ENCODE assay signal across 8 cellular contexts in the genomic region with DNA sequence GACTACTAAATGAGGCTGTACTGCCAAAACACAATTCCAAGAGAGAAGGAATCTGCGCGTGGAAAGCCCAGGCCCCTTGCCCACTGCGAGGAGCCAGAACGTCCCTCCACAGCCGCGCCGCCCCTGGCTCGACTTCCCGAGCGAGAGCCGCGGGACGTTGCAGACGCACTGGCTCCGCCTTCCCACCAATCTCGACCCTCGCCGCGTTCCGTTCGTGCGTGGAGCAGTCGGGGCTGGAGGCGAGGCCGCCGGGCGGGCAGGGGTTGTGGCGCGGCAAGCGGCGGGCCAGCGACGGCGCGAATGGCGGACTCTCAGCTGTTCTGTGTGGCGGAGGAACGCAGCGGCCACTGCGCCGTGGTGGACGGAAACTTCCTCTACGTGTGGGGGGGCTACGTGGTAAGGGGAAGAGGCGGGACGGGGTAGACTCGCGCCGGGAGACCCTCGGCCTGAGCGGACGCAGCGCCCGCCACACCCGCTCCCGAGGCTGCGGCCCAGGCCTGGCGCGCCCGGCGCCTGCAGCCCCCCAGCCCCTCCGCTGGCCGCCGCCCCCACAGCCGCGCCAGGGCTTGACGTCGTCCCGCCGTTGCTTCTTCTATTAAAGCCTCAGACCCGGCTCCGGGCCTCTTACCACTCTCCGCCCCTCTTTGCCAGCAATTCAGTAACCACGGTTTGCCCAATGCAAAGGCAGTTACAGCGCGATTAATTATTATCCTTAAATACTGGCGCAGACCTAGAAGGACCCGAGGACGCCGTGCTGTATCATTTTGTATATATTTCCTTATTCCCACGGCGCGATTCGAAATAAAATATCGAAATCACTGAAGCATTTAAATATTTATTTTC. TPM values are rescaled to one million over a fixed set of nuclear protein-coding genes. Genes with fewer than 3 reads are reported as not detected.
DNase-seq lines count a peak whose midpoint lies in the region; ATAC-seq, FAIRE-seq and TF ChIP-seq lines count a peak whose summit lies in the region.

A gene with protein sequence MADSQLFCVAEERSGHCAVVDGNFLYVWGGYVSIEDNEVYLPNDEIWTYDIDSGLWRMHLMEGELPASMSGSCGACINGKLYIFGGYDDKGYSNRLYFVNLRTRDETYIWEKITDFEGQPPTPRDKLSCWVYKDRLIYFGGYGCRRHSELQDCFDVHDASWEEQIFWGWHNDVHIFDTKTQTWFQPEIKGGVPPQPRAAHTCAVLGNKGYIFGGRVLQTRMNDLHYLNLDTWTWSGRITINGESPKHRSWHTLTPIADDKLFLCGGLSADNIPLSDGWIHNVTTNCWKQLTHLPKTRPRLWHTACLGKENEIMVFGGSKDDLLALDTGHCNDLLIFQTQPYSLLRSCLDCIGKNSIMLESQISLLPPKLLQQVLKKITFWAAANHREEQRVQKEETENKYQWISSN (plus strand): TSS at position 226 of the 843 bp plus-strand sequence. CDS start 75 bp downstream, at position 301.

- H3K79me2 ChIP-seq in GM23338 (replicated peaks; ENCODE audit: insufficient read depth): no peaks in the 10 kb centered on the region
- peaks cover 6% of the 10 kb centered on the region for H3K79me2 ChIP-seq in Loucy (ENCODE audit: insufficient read depth, low read length)

- no peak for FAIRE-seq in frontal cortex (lab: Jason Lieb, UNC)

- DNase-seq in EH (ENCODE audit: low read depth) (peak; percentile 78), GM23338 (ENCODE audit: low spot score) (peak; percentile 83), SHP77 treated with DMSO at 0.1 percent for 48 hours (lab: John Stamatoyannopoulos, UW) (peak; percentile 14), frontal cortex (ENCODE audit: low spot score in 2 of 2) (peak; percentile 77 to 82)
- peak; percentile 79 for DNase-seq in activated naive CD4-positive, alpha-beta T cell treated with Interleukin-2 at 50 U/mL for 16 hours

- peak within 1 kb of the TSS; percentile 98 for H2AFZ ChIP-seq in GM23338
- peak within 1 kb of the TSS; percentile 94 for H2AFZ ChIP-seq in Loucy (ENCODE audit: low read length)

- H3K27ac Mint-ChIP-seq in GM23338: no peak within 1 kb of the TSS

- H3K9ac ChIP-seq in Loucy (ENCODE audit: low read depth, low read length, poor library complexity, severe bottlenecking): peak within 1 kb of the TSS; percentile 68
- peak within 1 kb of the TSS; percentile 71 to 89 (median 85) for H3K9ac ChIP-seq in subcutaneous abdominal adipose tissue (ENCODE audit: low read length in 5 of 5)

- peak within 1 kb of the TSS; percentile 79 for H3K4me3 Mint-ChIP-seq in GM23338

- peaks cover 21% of the 10 kb centered on the region for H3F3A ChIP-seq in GM23338 (replicated peaks; ENCODE audit: low read depth)
- peaks cover 16% of the 10 kb centered on the region for H3F3A ChIP-seq in Loucy (ENCODE audit: low read depth)

- H4K20me1 ChIP-seq in GM23338 (replicated peaks; ENCODE audit: insufficient read depth): no peaks in the 10 kb centered on the region
- H4K20me1 ChIP-seq in Loucy (ENCODE audit: insufficient read depth, low read length, poor library complexity, severe bottlenecking): no peaks in the 10 kb centered on the region

- peaks cover 15% of the 10 kb centered on the region for H3K4me1 Mint-ChIP-seq in GM23338

- H3K4me1 ChIP-seq in GM23338 (ENCODE audit: insufficient read depth): peaks cover 22% of the 10 kb centered on the region
- peaks cover 23% of the 10 kb centered on the region for H3K4me1 ChIP-seq in Loucy (ENCODE audit: insufficient read depth, low read length, poor library complexity, severe bottlenecking)
- peaks cover 13 to 14% of the 10 kb centered on the region in 2 experiments for H3K4me1 ChIP-seq in neutrophil (ENCODE audit: control insufficient read depth in 1 of 2, insufficient read depth in 1 of 2, low read depth in 1 of 2, low read length in 1 of 2)
- H3K4me1 ChIP-seq in subcutaneous abdominal adipose tissue (ENCODE audit: control insufficient read depth in 5 of 5, insufficient read depth in 5 of 5, low read length in 5 of 5): peaks cover 0 to 25% (median 15%) of the 10 kb centered on the region in 5 donors

- H3K36me3 ChIP-seq in GM23338 (ENCODE audit: insufficient read depth) (no peaks in the 10 kb centered on the region), Loucy (ENCODE audit: insufficient read depth, low read length) (no peaks in the 10 kb centered on the region), neutrophil (no peaks in the 10 kb centered on the region), subcutaneous abdominal adipose tissue (ENCODE audit: control insufficient read depth in 5 of 5, insufficient read depth in 5 of 5, low read length in 5 of 5) (no peaks in the 10 kb centered on the region)

- H3K27me3 ChIP-seq in GM23338 (ENCODE audit: insufficient read depth) (peaks cover 35% of the 10 kb centered on the region), Loucy (ENCODE audit: insufficient read depth, low read length, poor library complexity, severe bottlenecking) (no peaks in the 10 kb centered on the region), neutrophil (no peaks in the 10 kb centered on the region), subcutaneous abdominal adipose tissue (ENCODE audit: control insufficient read depth in 5 of 5, insufficient read depth in 4 of 5, low read length in 5 of 5) (no peaks in the 10 kb centered on the region)

- H3K9me3 ChIP-seq in Loucy (ENCODE audit: insufficient read depth, low read depth, low read length): no peaks in the 10 kb centered on the region
- no peaks in the 10 kb centered on the region for H3K9me3 ChIP-seq in neutrophil
- no peaks in the 10 kb centered on the region for H3K9me3 ChIP-seq in subcutaneous abdominal adipose tissue (ENCODE audit: control insufficient read depth in 5 of 5, low read length in 5 of 5)

- H3K27ac ChIP-seq in GM23338 (ENCODE audit: low read depth) (no peak within 1 kb of the TSS), neutrophil (peak within 1 kb of the TSS; percentile 67), subcutaneous abdominal adipose tissue (ENCODE audit: low read depth, low read length) (peak within 1 kb of the TSS; percentile 84)

- TF ChIP-seq CTCF in GM23338 (conservative IDR thresholded peaks at IDR 0.05; ENCODE audit: low read depth in 2 of 2): no peak
- TF ChIP-seq CTCF in Loucy (conservative IDR thresholded peaks at IDR 0.05; ENCODE audit: low read length): no peak
- no peak for TF ChIP-seq CTCF in neutrophil (IDR thresholded peaks at IDR 0.05)

- ATAC-seq in GM23338: peak; percentile 74

- peaks cover 17% of the 10 kb centered on the region for H3K27me3 Mint-ChIP-seq in GM23338 (ENCODE audit: insufficient read depth, low read depth, poor library complexity)

- no peaks in the 10 kb centered on the region for H3K36me3 Mint-ChIP-seq in GM23338 (ENCODE audit: low read depth)

- H3K9me3 Mint-ChIP-seq in GM23338: no peaks in the 10 kb centered on the region

- peak within 1 kb of the TSS; percentile 91 for H3K4me3 ChIP-seq in GM23338
- peak within 1 kb of the TSS; percentile 76 for H3K4me3 ChIP-seq in Loucy (ENCODE audit: low read length, poor library complexity, severe bottlenecking)
- H3K4me3 ChIP-seq in neutrophil (ENCODE audit: low read depth in 1 of 2, low read length in 1 of 2): peak within 1 kb of the TSS; percentile 75 to 76
- H3K4me3 ChIP-seq in subcutaneous abdominal adipose tissue (ENCODE audit: low read depth in 1 of 5, low read length in 5 of 5): peak within 1 kb of the TSS; percentile 79 to 92 (median 84)

- no peaks in the 10 kb centered on the region for H3K9me2 ChIP-seq in GM23338 (ENCODE audit: insufficient read depth)
- H3K9me2 ChIP-seq in Loucy (replicated peaks; ENCODE audit: low read depth, low read length): no peaks in the 10 kb centered on the region

- peak within 1 kb of the TSS; percentile 79 for H3K4me2 ChIP-seq in GM23338
- H3K4me2 ChIP-seq in Loucy (ENCODE audit: low read depth, low read length, poor library complexity, severe bottlenecking): peak within 1 kb of the TSS; percentile 77

TF ChIP-seq in GM23338, 12 proteins besides CTCF, POLR2A, EP300 and RAD21:
- TF ChIP-seq ZNF114 (CRISPR knock-in tag; IDR thresholded peaks at IDR 0.05): no peak
- peak; percentile 54 for TF ChIP-seq EZH2phosphoT487 (IDR thresholded peaks at IDR 0.05; ENCODE audit: unreplicated experiment)
- TF ChIP-seq EZH2 (IDR thresholded peaks at IDR 0.05; ENCODE audit: low read depth, unreplicated experiment): peak; percentile 2
- TF ChIP-seq POLR2AphosphoS5 (IDR thresholded peaks at IDR 0.05; ENCODE audit: low read depth): peak; percentile 52; the same call in 1 of the 2 replicates
- no peak for TF ChIP-seq CREB1 (CRISPR knock-in tag; IDR thresholded peaks at IDR 0.05; ENCODE audit: low read depth)

RNA-seq across cellular contexts. Expression of the gene that starts here (rescaled TPM):
- total RNA-seq in GM23338 (2014; rRNA removed; shearing (Covaris generic)): 4.0 TPM in 1 of 2 replicates, not detected in the other
- polyA plus RNA-seq in GM23338 (2016; fragmentation: Nextera tagmentation; extraction: Ambion mirVana): not detected in 2 replicates
- 27.3 TPM for total RNA-seq in frontal cortex

Comparison
In these comparisons a context has a peak if more than half of its experiments do, and no peak if none do; other contexts are left out.
1. DNase-seq: peak in every context shown above with its lines; median percentile 83 in GM23338; 80 in frontal cortex; 79 in activated naive CD4-positive, alpha-beta T cell treated with Interleukin-2 at 50 U/mL for 16 hours; 78 in EH; 14 in SHP77 treated with DMSO at 0.1 percent for 48 hours.